ENCODE assay signal across 35 cellular contexts in genomic region chr12:113877608-113878007, GRCh38.
"Had no signal": no experiment of that assay in that cellular context is flagged by ENCODE, and none has a peak within 500 bp of the region (broad histone marks: within the 10 kb centered on the region; RNA-seq: fewer than 3 reads in every experiment).

No MANE protein-coding gene starts in this region.

- H3K4me3 ChIP-seq: MG63 had no signal

- H3K27me3 ChIP-seq: MG63 had no signal

- H3K9me3 ChIP-seq: MG63 had no signal

- DNase-seq: Karpas-422, Kasumi-1, MG63, MM.1S, MV-4-11, NCI-H1048, NCI-H1092, NCI-H1092 treated with DMSO at 0.1 percent for 48 hours, NCI-H1105, NCI-H1105 treated with DMSO at 0.1 percent for 48 hours, NCI-H1417 treated with DMSO at 0.1 percent for 48 hours, NCI-H1436, NCI-H1436 treated with DMSO at 0.1 percent for 48 hours, NCI-H146, NCI-H1694, NCI-H1694 treated with DMSO at 0.1 percent for 48 hours, NCI-H187, NCI-H187 treated with DMSO at 0.1 percent for 48 hours, NCI-H1930, NCI-H2029, NCI-H2029 treated with DMSO at 0.1 percent for 48 hours, NCI-H2081, NCI-H2081 treated with DMSO at 0.1 percent for 48 hours, NCI-H2107, NCI-H2171, NCI-H2171 treated with DMSO at 0.1 percent for 48 hours, NCI-H2227 treated with DMSO at 0.1 percent for 48 hours, NCI-H226, NCI-H345, NCI-H446, NCI-H446 treated with DMSO at 0.1 percent for 48 hours, NCI-H510A, NCI-H510A treated with DMSO at 0.1 percent for 48 hours, NCI-H524, NCI-H524 treated with DMSO at 0.1 percent for 48 hours had no signal
